Comparison of ENCODE assay signal across 8 cellular contexts in genomic region chr1:116571215-116571919, GRCh38. TPM values are rescaled to one million over a fixed set of nuclear protein-coding genes. Genes with fewer than 3 reads are reported as not detected.
DNase-seq lines count a peak whose midpoint lies in the region; ATAC-seq and TF ChIP-seq lines count a peak whose summit lies in the region.

No MANE protein-coding gene starts in this region.

- peak overlapping the region; percentile 93 for H3K4me3 Mint-ChIP-seq in activated CD8-positive, alpha-beta memory T cell treated with anti-CD3 and anti-CD28 coated beads, Interleukin-2, amount 10 ng/mL, durations not matched to agents 7 days and 5 days
- peak overlapping the region; percentile 90 for H3K4me3 Mint-ChIP-seq in type B pancreatic cell

- no peaks in the 10 kb centered on the region for H3K9me3 Mint-ChIP-seq in activated CD8-positive, alpha-beta memory T cell treated with anti-CD3 and anti-CD28 coated beads, Interleukin-2, amount 10 ng/mL, durations not matched to agents 7 days and 5 days (ENCODE audit: low read depth)
- no peaks in the 10 kb centered on the region for H3K9me3 Mint-ChIP-seq in type B pancreatic cell

- WGBS in liver, result 17% methylated on average over 24 of the region's 24 CpGs

- in situ Hi-C loops in astrocyte of the spinal cord (cut with HindIII; ENCODE audit: low sequenced_read_pairs), result no loop called here

- no peak for TF ChIP-seq RAD21 in liver (IDR thresholded peaks at IDR 0.05)

- CTCF ChIA-PET in activated CD8-positive, alpha-beta memory T cell treated with anti-CD3 and anti-CD28 coated beads, Interleukin-2, amount 10 ng/mL, durations not matched to agents 7 days and 5 days (lab: Charles Lee), result interaction anchor here (0.9 to 2.4 kb wide), 7 partner anchors 13 to 495 kb away, joined by 3 to 9 read pairs (median 5); partner anchors contain the start of gene TTF2

- peak overlapping the region; percentile 76 for H3K4me3 ChIP-seq in astrocyte of the spinal cord (ENCODE audit: low read depth, low read length)
- peak overlapping the region in 1 of 3 donors; percentile 91 for H3K4me3 ChIP-seq in liver (ENCODE audit: low read depth in 1 of 3, low read length in 3 of 3)

- peaks cover 59% of the 10 kb centered on the region for H3K4me1 Mint-ChIP-seq in activated CD8-positive, alpha-beta memory T cell treated with anti-CD3 and anti-CD28 coated beads, Interleukin-2, amount 10 ng/mL, durations not matched to agents 7 days and 5 days
- H3K4me1 Mint-ChIP-seq in type B pancreatic cell (ENCODE audit: unreplicated experiment), result peaks cover 26% of the 10 kb centered on the region

- H3K36me3 Mint-ChIP-seq in activated CD8-positive, alpha-beta memory T cell treated with anti-CD3 and anti-CD28 coated beads, Interleukin-2, amount 10 ng/mL, durations not matched to agents 7 days and 5 days, result peaks cover 26% of the 10 kb centered on the region
- peaks cover 1% of the 10 kb centered on the region for H3K36me3 Mint-ChIP-seq in type B pancreatic cell

- peak overlapping the region; percentile 91 for H3K27ac Mint-ChIP-seq in activated CD8-positive, alpha-beta memory T cell treated with anti-CD3 and anti-CD28 coated beads, Interleukin-2, amount 10 ng/mL, durations not matched to agents 7 days and 5 days
- H3K27ac Mint-ChIP-seq in type B pancreatic cell, result peak overlapping the region; percentile 87

- H3K9me3 ChIP-seq in liver (ENCODE audit: control insufficient read depth in 4 of 4, low read length in 3 of 4), result no peaks in the 10 kb centered on the region

- no peaks in the 10 kb centered on the region for H3K27me3 ChIP-seq in liver (ENCODE audit: control insufficient read depth in 4 of 4, insufficient read depth in 4 of 4, low read length in 3 of 4)

- H3K9ac ChIP-seq in liver (ENCODE audit: low read depth in 1 of 2, low read length in 2 of 2), result peak overlapping the region in 1 of 2 donors; percentile 25

- H3K27ac ChIP-seq in liver (ENCODE audit: low read depth in 1 of 2, low read length in 2 of 2), result peak overlapping the region; percentile 40 to 97

- no peaks in the 10 kb centered on the region for H3K27me3 Mint-ChIP-seq in activated CD8-positive, alpha-beta memory T cell treated with anti-CD3 and anti-CD28 coated beads, Interleukin-2, amount 10 ng/mL, durations not matched to agents 7 days and 5 days
- peaks cover 11% of the 10 kb centered on the region for H3K27me3 Mint-ChIP-seq in type B pancreatic cell

- peak; percentile 6 for ATAC-seq in activated CD8-positive, alpha-beta memory T cell treated with anti-CD3 and anti-CD28 coated beads, Interleukin-2, amount 10 ng/mL, durations not matched to agents 7 days and 5 days
- ATAC-seq in GM21367 (IDR thresholded peaks at IDR 0.05; ENCODE audit: unreplicated experiment), result no peak

- H3K4me1 ChIP-seq in liver (ENCODE audit: control insufficient read depth in 4 of 4, insufficient read depth in 4 of 4, low read length in 3 of 4), result peaks cover 1 to 12% (median 11%) of the 10 kb centered on the region in 4 donors

- DNase-seq in activated CD8-positive, alpha-beta memory T cell treated with anti-CD3 and anti-CD28 coated beads, Interleukin-2, amount 10 ng/mL, durations not matched to agents 7 days and 5 days, result peak; percentile 42
- DNase-seq in activated CD8-positive, alpha-beta memory T cell treated with anti-CD3 and anti-CD28 coated beads, Interleukin-2, amount 50 U/mL, for 4 hours, result no peak
- DNase-seq in astrocyte of the spinal cord (ENCODE audit: low read depth, low spot score) (no peak), type B pancreatic cell (ENCODE audit: extremely low spot score, unreplicated experiment) (no peak), NCI-H1092 (lab: John Stamatoyannopoulos, UW) (no peak), mucosa of gallbladder (ENCODE audit: low spot score) (no peak)

- H3K36me3 ChIP-seq in liver (ENCODE audit: control insufficient read depth in 4 of 4, insufficient read depth in 3 of 4, low read depth in 1 of 4, low read length in 3 of 4), result no peaks in the 10 kb centered on the region

- no peak for TF ChIP-seq CTCF in astrocyte of the spinal cord (IDR thresholded peaks at IDR 0.05; ENCODE audit: low read depth, low read length)
- no peak for TF ChIP-seq CTCF in liver (IDR thresholded peaks at IDR 0.05; ENCODE audit: low read depth, low read length, missing input control)
- no peak for TF ChIP-seq CTCF in type B pancreatic cell (conservative IDR thresholded peaks at IDR 0.05)

TF ChIP-seq in liver, 16 proteins besides CTCF, POLR2A, EP300 and RAD21:
- TF ChIP-seq GABPA (IDR thresholded peaks at IDR 0.05 in 1 of 2, conservative IDR thresholded peaks at IDR 0.05 in 1 of 2) (no peak), SP1 (IDR thresholded peaks at IDR 0.05) (no peak), NR2F2 (IDR thresholded peaks at IDR 0.05) (no peak), HNF4G (IDR thresholded peaks at IDR 0.05) (no peak), RXRA (IDR thresholded peaks at IDR 0.05) (no peak), HNF4A (conservative IDR thresholded peaks at IDR 0.05) (no peak), MAX (IDR thresholded peaks at IDR 0.05) (no peak), FOXA1 (IDR thresholded peaks at IDR 0.05) (no peak), YY1 (IDR thresholded peaks at IDR 0.05) (no peak), FOXA2 (IDR thresholded peaks at IDR 0.05) (no peak), EGR1 (IDR thresholded peaks at IDR 0.05; ENCODE audit: low read depth in 2 of 2) (no peak), ATF3 (IDR thresholded peaks at IDR 0.05) (no peak), TAF1 (conservative IDR thresholded peaks at IDR 0.05) (no peak), JUND (IDR thresholded peaks at IDR 0.05) (no peak)
- TF ChIP-seq, protein P1, sequence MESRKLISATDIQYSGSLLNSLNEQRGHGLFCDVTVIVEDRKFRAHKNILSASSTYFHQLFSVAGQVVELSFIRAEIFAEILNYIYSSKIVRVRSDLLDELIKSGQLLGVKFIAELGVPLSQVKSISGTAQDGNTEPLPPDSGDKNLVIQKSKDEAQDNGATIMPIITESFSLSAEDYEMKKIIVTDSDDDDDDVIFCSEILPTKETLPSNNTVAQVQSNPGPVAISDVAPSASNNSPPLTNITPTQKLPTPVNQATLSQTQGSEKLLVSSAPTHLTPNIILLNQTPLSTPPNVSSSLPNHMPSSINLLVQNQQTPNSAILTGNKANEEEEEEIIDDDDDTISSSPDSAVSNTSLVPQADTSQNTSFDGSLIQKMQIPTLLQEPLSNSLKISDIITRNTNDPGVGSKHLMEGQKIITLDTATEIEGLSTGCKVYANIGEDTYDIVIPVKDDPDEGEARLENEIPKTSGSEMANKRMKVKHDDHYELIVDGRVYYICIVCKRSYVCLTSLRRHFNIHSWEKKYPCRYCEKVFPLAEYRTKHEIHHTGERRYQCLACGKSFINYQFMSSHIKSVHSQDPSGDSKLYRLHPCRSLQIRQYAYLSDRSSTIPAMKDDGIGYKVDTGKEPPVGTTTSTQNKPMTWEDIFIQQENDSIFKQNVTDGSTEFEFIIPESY (IDR thresholded peaks at IDR 0.05), result no peak
- TF ChIP-seq, protein P2, sequence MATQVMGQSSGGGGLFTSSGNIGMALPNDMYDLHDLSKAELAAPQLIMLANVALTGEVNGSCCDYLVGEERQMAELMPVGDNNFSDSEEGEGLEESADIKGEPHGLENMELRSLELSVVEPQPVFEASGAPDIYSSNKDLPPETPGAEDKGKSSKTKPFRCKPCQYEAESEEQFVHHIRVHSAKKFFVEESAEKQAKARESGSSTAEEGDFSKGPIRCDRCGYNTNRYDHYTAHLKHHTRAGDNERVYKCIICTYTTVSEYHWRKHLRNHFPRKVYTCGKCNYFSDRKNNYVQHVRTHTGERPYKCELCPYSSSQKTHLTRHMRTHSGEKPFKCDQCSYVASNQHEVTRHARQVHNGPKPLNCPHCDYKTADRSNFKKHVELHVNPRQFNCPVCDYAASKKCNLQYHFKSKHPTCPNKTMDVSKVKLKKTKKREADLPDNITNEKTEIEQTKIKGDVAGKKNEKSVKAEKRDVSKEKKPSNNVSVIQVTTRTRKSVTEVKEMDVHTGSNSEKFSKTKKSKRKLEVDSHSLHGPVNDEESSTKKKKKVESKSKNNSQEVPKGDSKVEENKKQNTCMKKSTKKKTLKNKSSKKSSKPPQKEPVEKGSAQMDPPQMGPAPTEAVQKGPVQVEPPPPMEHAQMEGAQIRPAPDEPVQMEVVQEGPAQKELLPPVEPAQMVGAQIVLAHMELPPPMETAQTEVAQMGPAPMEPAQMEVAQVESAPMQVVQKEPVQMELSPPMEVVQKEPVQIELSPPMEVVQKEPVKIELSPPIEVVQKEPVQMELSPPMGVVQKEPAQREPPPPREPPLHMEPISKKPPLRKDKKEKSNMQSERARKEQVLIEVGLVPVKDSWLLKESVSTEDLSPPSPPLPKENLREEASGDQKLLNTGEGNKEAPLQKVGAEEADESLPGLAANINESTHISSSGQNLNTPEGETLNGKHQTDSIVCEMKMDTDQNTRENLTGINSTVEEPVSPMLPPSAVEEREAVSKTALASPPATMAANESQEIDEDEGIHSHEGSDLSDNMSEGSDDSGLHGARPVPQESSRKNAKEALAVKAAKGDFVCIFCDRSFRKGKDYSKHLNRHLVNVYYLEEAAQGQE (IDR thresholded peaks at IDR 0.05), result no peak
TF ChIP-seq in liver: peak in this region for 0.

RNA-seq across cellular contexts. Expression of gene CD58, which starts 0.5 kb away (rescaled TPM):
- 10 to 100 TPM; 54.0 to 56.9 TPM for total RNA-seq in activated CD8-positive, alpha-beta memory T cell treated with anti-CD3 and anti-CD28 coated beads, Interleukin-2, amount 10 ng/mL, durations not matched to agents 7 days and 5 days
- total RNA-seq in liver (10 to 100 TPM; 10.4 to 30.2 TPM), type B pancreatic cell (ENCODE audit: low replicate concordance) (7.2 and 10.7 TPM in 2 replicates), mucosa of gallbladder (24.2 TPM)
- 10 to 100 TPM in 1 of 2 donors, 1 to 10 TPM in 1; 5.1 to 11.3 TPM for polyA plus RNA-seq in liver
